In the genomic region with DNA sequence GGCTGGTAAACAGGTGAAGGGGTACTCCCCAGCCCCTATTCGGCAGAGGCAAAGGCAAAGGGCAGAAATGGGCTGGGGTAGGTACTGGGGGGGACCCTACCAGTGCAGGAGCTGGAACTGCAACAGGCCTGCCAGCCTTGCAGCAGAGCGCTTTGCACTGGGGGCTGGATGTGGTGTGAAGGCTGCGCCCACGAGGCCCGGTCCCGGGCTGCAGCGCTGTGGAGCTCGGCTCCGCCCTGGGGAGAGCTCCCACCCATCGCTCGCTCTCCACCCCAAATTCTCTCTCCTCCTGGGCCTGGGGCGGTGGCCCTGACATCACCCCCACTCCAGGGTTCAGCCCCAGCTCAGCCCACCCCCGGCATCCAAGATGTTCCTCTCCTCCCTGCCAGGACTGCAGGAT, we compare ENCODE assay signal across 24 cellular contexts. TPM values are rescaled to one million over a fixed set of nuclear protein-coding genes. Genes with fewer than 3 reads are reported as not detected.
DNase-seq lines count a peak whose midpoint lies in the region; ATAC-seq, FAIRE-seq and TF ChIP-seq lines count a peak whose summit lies in the region.
"Had no signal": no experiment of that assay in that cellular context is flagged by ENCODE, and none has a peak within 500 bp of the region (broad histone marks: within the 10 kb centered on the region; RNA-seq: fewer than 3 reads in every experiment).

No MANE protein-coding gene starts in this region.

- CTCF ChIA-PET in K562 (lab: Yijun Ruan, JAX; ENCODE audit: low intra/inter-chr PET ratio): no interaction called here

- no peak for TF ChIP-seq CTCF in 22Rv1 (IDR thresholded peaks at IDR 0.05)
- TF ChIP-seq CTCF in H9 (conservative IDR thresholded peaks at IDR 0.05): no peak
- no peak for TF ChIP-seq CTCF in K562 (IDR thresholded peaks at IDR 0.05 in 2 of 3, conservative IDR thresholded peaks at IDR 0.05 in 1 of 3; ENCODE audit: insufficient read depth in 2 of 3, low read depth in 1 of 3, low read length in 3 of 3)
- TF ChIP-seq CTCF in CD14-positive monocyte (IDR thresholded peaks at IDR 0.05): no peak

- no peak for TF ChIP-seq RAD21 in K562 (CRISPR knock-in tag; conservative IDR thresholded peaks at IDR 0.05 in 1 of 2, IDR thresholded peaks at IDR 0.05 in 1 of 2)

- H2BK5ac ChIP-seq in H9 (ENCODE audit: insufficient read length, low read length) (no peak overlapping the region), neuronal stem cell (ENCODE audit: low read length) (no peak overlapping the region)

- H4K20me1 ChIP-seq in H9 (ENCODE audit: control insufficient read depth, insufficient read depth, insufficient read length) (no peaks in the 10 kb centered on the region), K562 (replicated peaks; ENCODE audit: control insufficient read depth, insufficient read depth, low read length) (no peaks in the 10 kb centered on the region)

- no peak for ATAC-seq in K562
- ATAC-seq: Panc1 had no signal

- H3K14ac ChIP-seq in H9 (ENCODE audit: insufficient read depth, low read length) (no peak overlapping the region), neuronal stem cell (ENCODE audit: low read length) (no peak overlapping the region)

- H3K9me3 ChIP-seq in H9 (ENCODE audit: control insufficient read depth, low read depth, low read length) (peaks cover 28% of the 10 kb centered on the region), K562 (replicated peaks; ENCODE audit: control insufficient read depth, insufficient read depth, low read depth, low read length) (0 out of 2 replicates have a peak, but pooled peaks cover 3% of the 10 kb centered on the region), neuronal stem cell (replicated peaks in 1 of 2; ENCODE audit: control insufficient read depth in 2 of 2, insufficient read depth in 1 of 2, low read depth in 1 of 2, low read length in 2 of 2) (no peaks in the 10 kb centered on the region)
- H3K9me3 ChIP-seq: HAP-1 had no signal

- FAIRE-seq in K562 (lab: Jason Lieb, UNC): no peak
- FAIRE-seq: GM12892 had no signal

- H2BK12ac ChIP-seq in H9 (ENCODE audit: insufficient read length, low read depth, low read length) (no peak overlapping the region), neuronal stem cell (ENCODE audit: low read length) (no peak overlapping the region)

- H3K4me3 Mint-ChIP-seq in H9 (peak overlapping the region; percentile 14 to 42; a peak in 4 of 5 replicates), CD14-positive monocyte (peak overlapping the region in 1 of 2 donors; percentile 21)
- H3K4me3 Mint-ChIP-seq: CD4-positive, CD25-positive, alpha-beta regulatory T cell had no signal

- H2AFZ ChIP-seq in H9 (ENCODE audit: low read length) (no peak overlapping the region), K562 (ENCODE audit: low read depth, low read length) (no peak overlapping the region; the same call in 1 of the 2 replicates), neuronal stem cell (ENCODE audit: low read length) (no peak overlapping the region)

- H3K27me3 Mint-ChIP-seq in H9 (ENCODE audit: low read depth) (no peaks in the 10 kb centered on the region; the same call in none of the 2 replicates), CD14-positive monocyte (ENCODE audit: low read depth in 3 of 3) (peaks cover 8 to 63% (median 26%) of the 10 kb centered on the region in 3 donors)

- H3K9me3 Mint-ChIP-seq in H9 (peaks cover 72 to 78% of the 10 kb centered on the region in 2 experiments), CD14-positive monocyte (peaks cover 0 to 7% (median 0%) of the 10 kb centered on the region in 7 donors)
- H3K9me3 Mint-ChIP-seq: CD4-positive, CD25-positive, alpha-beta regulatory T cell had no signal

- H3K18ac ChIP-seq in H9 (ENCODE audit: insufficient read length, low read depth, low read length) (peak overlapping the region; percentile 11), neuronal stem cell (ENCODE audit: low read length) (peak overlapping the region; percentile 35)

- WGBS in H9 (ENCODE audit: extremely low coverage, insufficient read length, low lambda C conversion rate): no CpG with 5 or more reads among the region's 13 CpGs
- whole genome bisulfite sequencing in K562 (ENCODE audit: insufficient coverage, low coverage, missing lambda C conversion rate): 26% methylated on average over 10 of the region's 13 CpGs
- WGBS in neuronal stem cell (ENCODE audit: extremely low coverage in 2 of 2, insufficient read length in 2 of 2, insufficient replicate concordance in 1 of 2), 2 donors: no CpG with 5 or more reads among the region's 13 CpGs

- H3K56ac ChIP-seq in H9 (ENCODE audit: insufficient read length, low read depth, low read length): no peak overlapping the region

- H3K4ac ChIP-seq in H9 (ENCODE audit: low read depth, low read length): no peak overlapping the region
- H3K4ac ChIP-seq in neuronal stem cell (ENCODE audit: low read length): no peak overlapping the region

- H3K23ac ChIP-seq in H9 (ENCODE audit: insufficient read length, low read depth, low read length) (no peak overlapping the region), neuronal stem cell (ENCODE audit: low read depth, low read length, poor library complexity) (no peak overlapping the region)

- H4K8ac ChIP-seq in H9 (replicated peaks; ENCODE audit: insufficient read length, low read depth, low read length) (no peak overlapping the region), neuronal stem cell (ENCODE audit: low read depth, low read length) (no peak overlapping the region)

- no TSS peak for BruUV-seq in K562 (replicated peaks; lab: Mats Ljungman, UMichigan)

- no peak for DNase-seq in H9
- DNase-seq in K562 (ENCODE audit: extremely low read depth in 1 of 4, low spot score in 3 of 4): peak in 2 of 4 experiments; percentile 38
- DNase-seq in neuronal stem cell (ENCODE audit: low spot score): no peak
- DNase-seq in HuH-7 (ENCODE audit: low spot score): no peak
- no peak for DNase-seq in CD14-positive monocyte (ENCODE audit: low spot score)
- no peak for DNase-seq in activated CD8-positive, alpha-beta memory T cell treated with anti-CD3 and anti-CD28 coated beads, Interleukin-2, amount 50 U/mL, for 4 hours
- DNase-seq in NCI-H748 (lab: John Stamatoyannopoulos, UW; ENCODE audit: unreplicated experiment): no peak
- DNase-seq: CD4-positive, CD25-positive, alpha-beta regulatory T cell; EL; KBM-7; MV-4-11; NCI-H1105; NCI-H1436 treated with DMSO at 0.1 percent for 48 hours; NCI-H187 treated with DMSO at 0.1 percent for 48 hours; NCI-H446; NCI-H524 treated with DMSO at 0.1 percent for 48 hours; NCI-H82; SHP77; T-helper 1 cell had no signal

- intact Hi-C loops in K562 (cut with micrococcal nuclease) (no loop called here), CD14-positive monocyte (cut with micrococcal nuclease) (no loop called here)

- H3K36me3 ChIP-seq in K562 (ENCODE audit: control insufficient read depth, insufficient read depth, low read length) (peaks cover 12% of the 10 kb centered on the region; the same call in 2 of the 3 replicates), neuronal stem cell (replicated peaks in 1 of 2; ENCODE audit: control insufficient read depth in 2 of 2, insufficient read depth in 2 of 2, low read length in 2 of 2) (no peaks in the 10 kb centered on the region)
- H3K36me3 ChIP-seq: HAP-1 had no signal

- POLR2A ChIA-PET in K562 (lab: Yijun Ruan, JAX): interaction anchor here (0.9 kb wide), 1 partner anchor 15 kb away, joined by 3 read pairs; no protein-coding TSS in a partner anchor

- H3K4me3 ChIP-seq in K562 (peak overlapping the region; percentile 49; the same call in 1 of the 2 replicates), neuronal stem cell (ENCODE audit: low read length in 2 of 2) (no peak overlapping the region)
- H3K4me3 ChIP-seq: HAP-1 had no signal

- H3K9ac ChIP-seq in H9 (ENCODE audit: extremely low read depth, insufficient read length, low read length): no peak overlapping the region
- peak overlapping the region in 1 of 2 experiments; percentile 85; a peak in 2 of 4 replicates for H3K9ac ChIP-seq in K562 (ENCODE audit: insufficient read depth in 1 of 2, low read depth in 2 of 2, low read length in 2 of 2)
- H3K9ac ChIP-seq in neuronal stem cell (ENCODE audit: low read depth, low read length, poor library complexity): no peak overlapping the region

- H2AK5ac ChIP-seq in H9 (ENCODE audit: insufficient read length, low read length) (no peak overlapping the region), neuronal stem cell (ENCODE audit: low read depth, low read length) (no peak overlapping the region)

- H2BK15ac ChIP-seq in H9 (ENCODE audit: low read depth, low read length) (no peak overlapping the region), neuronal stem cell (ENCODE audit: low read length) (no peak overlapping the region)

- no peak overlapping the region for H3T11ph ChIP-seq in H9 (ENCODE audit: low read length)

- in situ Hi-C loops in K562 (cut with MboI): no loop called here

- H3K79me2 ChIP-seq in H9 (ENCODE audit: insufficient read depth, low read length) (no peaks in the 10 kb centered on the region), K562 (ENCODE audit: control insufficient read depth, insufficient read depth, low read length) (peaks cover 43% of the 10 kb centered on the region)

- H4K91ac ChIP-seq in H9 (ENCODE audit: insufficient read length, low read depth, low read length): no peak overlapping the region
- no peak overlapping the region for H4K91ac ChIP-seq in neuronal stem cell (ENCODE audit: low read depth, low read length, poor library complexity)

- TF ChIP-seq EP300 in K562 (IDR thresholded peaks at IDR 0.05; ENCODE audit: low read length): no peak

- no peak overlapping the region for H3K4me2 ChIP-seq in H9 (ENCODE audit: insufficient read depth, insufficient read length, low read length)
- H3K4me2 ChIP-seq in K562 (ENCODE audit: insufficient read depth, low read length): peak overlapping the region; percentile 74
- H3K4me2 ChIP-seq in neuronal stem cell (ENCODE audit: insufficient read depth, low read length, poor library complexity, severe bottlenecking): no peak overlapping the region

- H3K23me2 ChIP-seq in H9 (ENCODE audit: insufficient read length, low read depth, low read length, poor library complexity, severe bottlenecking): no peaks in the 10 kb centered on the region

- H3K27ac ChIP-seq in 22Rv1: peak overlapping the region; percentile 54
- H3K27ac ChIP-seq in H9 (ENCODE audit: insufficient read length, low read depth, low read length): no peak overlapping the region
- H3K27ac ChIP-seq in K562 (ENCODE audit: extremely low read depth, low read depth, low read length): no peak overlapping the region
- no peak overlapping the region for H3K27ac ChIP-seq in neuronal stem cell (replicated peaks; ENCODE audit: low read length)
- H3K27ac ChIP-seq: RWPE1 had no signal

- H4K5ac ChIP-seq in H9 (ENCODE audit: insufficient read length, low read depth, low read length): no peak overlapping the region

- H3K4me1 ChIP-seq in H9 (ENCODE audit: insufficient read depth, low read length): no peaks in the 10 kb centered on the region; the same call in 1 of the 2 replicates
- peaks cover 40 to 50% of the 10 kb centered on the region in 2 experiments; a peak in 4 of 5 replicates for H3K4me1 ChIP-seq in K562 (replicated peaks in 1 of 2; ENCODE audit: control insufficient read depth in 2 of 2, insufficient read depth in 2 of 2, low read length in 2 of 2)
- peaks cover 8 to 11% of the 10 kb centered on the region in 2 donors for H3K4me1 ChIP-seq in neuronal stem cell (ENCODE audit: control insufficient read depth in 2 of 2, insufficient read depth in 1 of 2, low read depth in 1 of 2, low read length in 2 of 2)
- H3K4me1 ChIP-seq: HAP-1 had no signal

- no peaks in the 10 kb centered on the region for H3K27me3 ChIP-seq in H9 (ENCODE audit: insufficient read depth, low read length)
- no peaks in the 10 kb centered on the region for H3K27me3 ChIP-seq in K562 (ENCODE audit: control insufficient read depth in 2 of 2, insufficient read depth in 2 of 2, low read length in 2 of 2)
- H3K27me3 ChIP-seq in neuronal stem cell (ENCODE audit: control insufficient read depth in 3 of 3, insufficient read depth in 3 of 3, low read depth in 1 of 3, low read length in 3 of 3): peaks cover 0 to 11% (median 0%) of the 10 kb centered on the region in 3 experiments

- peak overlapping the region in 1 of 3 experiments; percentile 84; a peak in 2 of 7 replicates for H3K27ac Mint-ChIP-seq in H9
- no peak overlapping the region for H3K27ac Mint-ChIP-seq in CD14-positive monocyte
- H3K27ac Mint-ChIP-seq: CD4-positive, CD25-positive, alpha-beta regulatory T cell had no signal

- no peaks in the 10 kb centered on the region for H3K9me1 ChIP-seq in K562 (ENCODE audit: control insufficient read depth, insufficient read depth, low read length)

- H3K79me1 ChIP-seq in H9 (ENCODE audit: insufficient read depth, low read depth, low read length, poor library complexity, severe bottlenecking): no peaks in the 10 kb centered on the region
- no peaks in the 10 kb centered on the region for H3K79me1 ChIP-seq in neuronal stem cell (ENCODE audit: low read depth, low read length)

- no peak overlapping the region for H2BK120ac ChIP-seq in H9 (ENCODE audit: low read depth, low read length, poor library complexity, severe bottlenecking)
- H2BK120ac ChIP-seq in neuronal stem cell (ENCODE audit: low read depth, low read length): no peak overlapping the region

- H3K4me1 Mint-ChIP-seq in H9 (peaks cover 3 to 10% of the 10 kb centered on the region in 2 experiments), CD14-positive monocyte (peaks cover 15% of the 10 kb centered on the region)

- peaks cover 11 to 33% (median 15%) of the 10 kb centered on the region in 3 experiments for H3K36me3 Mint-ChIP-seq in H9 (ENCODE audit: insufficient read depth in 1 of 3, low read depth in 3 of 3)
- H3K36me3 Mint-ChIP-seq in CD14-positive monocyte: peaks cover 25 to 44% of the 10 kb centered on the region in 2 donors
- H3K36me3 Mint-ChIP-seq: CD4-positive, CD25-positive, alpha-beta regulatory T cell had no signal

- TF ChIP-seq POLR2A in K562 (conservative IDR thresholded peaks at IDR 0.05): no peak

- no peak overlapping the region for H2BK20ac ChIP-seq in H9 (ENCODE audit: low read depth, low read length, poor library complexity, severe bottlenecking)

RNA-seq across cellular contexts. Expression of a gene that starts 24.2 kb away (rescaled TPM):
- total RNA-seq in H9 (2021) (7.0 and 8.4 TPM in 2 replicates), K562 (2014; rRNA removed) (18.9 and 20.1 TPM in 2 replicates), K562 (2014; rRNA removed; fragmentation: Illumina TruSeq; extraction: Trizol) (12.3 TPM in 2 replicates), K562 (2015; rRNA removed; fragmentation: Illumina TruSeq; extraction: Trizol) (10.5 and 11.5 TPM in 2 replicates), K562 (2021) (35.9 and 41.8 TPM in 2 replicates)
- total RNA-seq in K562 (2011; cell fraction: chromatin; rRNA removed; ENCODE audit: low replicate concordance): 57.2 and 111 TPM in 2 replicates
- 39.6 and 44.2 TPM in 2 replicates for total RNA-seq in K562 (2011; cell fraction: nucleolus; rRNA removed)
- 63.2 and 85.5 TPM in 2 replicates for total RNA-seq in K562 (2011; cell fraction: nucleoplasm; rRNA removed)
- polyA plus RNA-seq in K562 (2011; rRNA removed) (23.9 and 25.8 TPM in 2 replicates), K562 (2014; fragmentation: Illumina TruSeq; extraction: Trizol) (31.4 and 32.8 TPM in 2 replicates), K562 (2014; fragmentation: Nextera tagmentation; extraction: Ambion mirVana) (1 to 10 TPM; 2.7 to 2.8 TPM), K562 (2014; rRNA removed) (25.6 and 29.4 TPM in 2 replicates), CD14-positive monocyte (1 to 10 TPM; 6.5 to 6.9 TPM)
- 17.7 and 23.5 TPM in 2 replicates for polyA plus RNA-seq in K562 (2011; cell fraction: cytosol; rRNA removed)
- 55.7 and 92.8 TPM in 2 replicates for polyA plus RNA-seq in K562 (2011; cell fraction: nucleus; rRNA removed)
- polyA plus RNA-seq in K562 (2012): 24.4 and 70.9 TPM in 2 replicates
- 14.2 and 18.2 TPM in 2 replicates for polyA minus RNA-seq in K562 (2011; rRNA and poly(A)+ RNA removed)
- 16.8 and 18.3 TPM in 2 replicates for polyA minus RNA-seq in K562 (2011; cell fraction: cytosol; rRNA and poly(A)+ RNA removed)
- 32.3 and 34.9 TPM in 2 replicates for polyA minus RNA-seq in K562 (2011; cell fraction: nucleus; rRNA and poly(A)+ RNA removed)
- 12.5 TPM for polyA plus RNA-seq in neuronal stem cell (2013, experiment 1 of 2)
- 13.1 TPM for polyA plus RNA-seq in neuronal stem cell (2013, experiment 2 of 2)

RNA-seq across cellular contexts. Expression of a gene that starts 32.2 kb away (rescaled TPM):
- 98.7 and 105 TPM in 2 replicates for total RNA-seq in H9 (2021)
- total RNA-seq in K562 (2011; cell fraction: chromatin; rRNA removed; ENCODE audit: low replicate concordance): 402 and 573 TPM in 2 replicates
- 257 and 272 TPM in 2 replicates for total RNA-seq in K562 (2011; cell fraction: nucleolus; rRNA removed)
- 184 and 231 TPM in 2 replicates for total RNA-seq in K562 (2011; cell fraction: nucleoplasm; rRNA removed)
- 61.1 and 82.1 TPM in 2 replicates for total RNA-seq in K562 (2014; rRNA removed)
- total RNA-seq in K562 (2014; rRNA removed; fragmentation: Illumina TruSeq; extraction: Trizol): 44.5 and 53.1 TPM in 2 replicates
- total RNA-seq in K562 (2015; rRNA removed; fragmentation: Illumina TruSeq; extraction: Trizol): 41.4 and 43.4 TPM in 2 replicates
- 110 and 136 TPM in 2 replicates for total RNA-seq in K562 (2021)
- 52.4 and 82.6 TPM in 2 replicates for polyA plus RNA-seq in K562 (2011; rRNA removed)
- polyA plus RNA-seq in K562 (2011; cell fraction: cytosol; rRNA removed): 45.7 and 53.1 TPM in 2 replicates
- polyA plus RNA-seq in K562 (2011; cell fraction: nucleus; rRNA removed): 311 and 369 TPM in 2 replicates
- polyA plus RNA-seq in K562 (2012): 64.3 and 71.8 TPM in 2 replicates
- 59.1 and 66.6 TPM in 2 replicates for polyA plus RNA-seq in K562 (2014; fragmentation: Illumina TruSeq; extraction: Trizol)
- under 1 TPM; 0.62 to 0.83 TPM for polyA plus RNA-seq in K562 (2014; fragmentation: Nextera tagmentation; extraction: Ambion mirVana)
- polyA plus RNA-seq in K562 (2014; rRNA removed): 44.0 and 64.7 TPM in 2 replicates
- polyA minus RNA-seq in K562 (2011; rRNA and poly(A)+ RNA removed): 81.5 and 92.7 TPM in 2 replicates
- 71.3 and 80.0 TPM in 2 replicates for polyA minus RNA-seq in K562 (2011; cell fraction: cytosol; rRNA and poly(A)+ RNA removed)
- polyA minus RNA-seq in K562 (2011; cell fraction: nucleus; rRNA and poly(A)+ RNA removed): 113 and 144 TPM in 2 replicates
- polyA plus RNA-seq in neuronal stem cell (2013, experiment 1 of 2): 28.9 TPM
- polyA plus RNA-seq in neuronal stem cell (2013, experiment 2 of 2): 27.2 TPM
- polyA plus RNA-seq in CD14-positive monocyte: 10 to 100 TPM; 13.3 to 16.7 TPM
